Comparison of ENCODE assay signal across 1 cellular context in the genomic region with DNA sequence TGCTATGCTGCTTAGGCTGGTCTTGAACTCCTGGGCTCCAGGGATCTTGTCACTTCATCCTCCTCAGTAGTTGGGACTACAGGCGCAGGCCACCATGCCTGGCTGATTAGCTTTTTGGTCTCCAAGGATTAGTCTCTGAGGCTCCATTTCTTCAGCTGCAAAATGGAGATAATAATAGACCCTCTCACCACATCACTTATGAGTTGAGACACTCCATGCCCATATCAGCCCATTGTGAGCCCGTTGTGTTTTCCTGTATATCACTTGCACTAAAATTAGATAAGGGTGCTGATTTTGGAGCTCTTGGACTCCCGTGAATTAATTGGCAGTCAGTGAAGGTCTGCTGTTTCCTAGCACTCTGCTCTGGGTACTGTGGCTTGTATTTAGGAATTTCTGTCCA.
TF ChIP-seq lines count a peak whose summit lies in the region.

No MANE protein-coding gene starts in this region.

TF ChIP-seq in IMR-90, 13 proteins besides CTCF, POLR2A, EP300 and RAD21:
- TF ChIP-seq RCOR1 (IDR thresholded peaks at IDR 0.05; ENCODE audit: insufficient replicate concordance, low read length): no peak
- TF ChIP-seq SMC3 (IDR thresholded peaks at IDR 0.05; ENCODE audit: low read depth, low read length): no peak
- TF ChIP-seq, protein P1, sequence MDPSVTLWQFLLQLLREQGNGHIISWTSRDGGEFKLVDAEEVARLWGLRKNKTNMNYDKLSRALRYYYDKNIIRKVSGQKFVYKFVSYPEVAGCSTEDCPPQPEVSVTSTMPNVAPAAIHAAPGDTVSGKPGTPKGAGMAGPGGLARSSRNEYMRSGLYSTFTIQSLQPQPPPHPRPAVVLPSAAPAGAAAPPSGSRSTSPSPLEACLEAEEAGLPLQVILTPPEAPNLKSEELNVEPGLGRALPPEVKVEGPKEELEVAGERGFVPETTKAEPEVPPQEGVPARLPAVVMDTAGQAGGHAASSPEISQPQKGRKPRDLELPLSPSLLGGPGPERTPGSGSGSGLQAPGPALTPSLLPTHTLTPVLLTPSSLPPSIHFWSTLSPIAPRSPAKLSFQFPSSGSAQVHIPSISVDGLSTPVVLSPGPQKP (IDR thresholded peaks at IDR 0.05; ENCODE audit: borderline replicate concordance, low read depth, low read length): no peak
- TF ChIP-seq MAZ (IDR thresholded peaks at IDR 0.05; ENCODE audit: borderline replicate concordance, low read depth, low read length): no peak
- TF ChIP-seq MAFK (IDR thresholded peaks at IDR 0.05; ENCODE audit: low read depth, low read length): no peak
- no peak for TF ChIP-seq CEBPB (IDR thresholded peaks at IDR 0.05; ENCODE audit: low read depth, low read length)
- no peak for TF ChIP-seq NFE2L2 (IDR thresholded peaks at IDR 0.05; ENCODE audit: low read depth, low read length)
